Comparison of ENCODE assay signal across 19 cellular contexts in genomic region chr5:1268666-1269065, GRCh38.
DNase-seq lines count a peak whose midpoint lies in the region; ATAC-seq lines count a peak whose summit lies in the region.
"Had no signal": no experiment of that assay in that cellular context is flagged by ENCODE, and none has a peak within 500 bp of the region (broad histone marks: within the 10 kb centered on the region; RNA-seq: fewer than 3 reads in every experiment).

No MANE protein-coding gene starts in this region.

- ATAC-seq in HG03139 (IDR thresholded peaks at IDR 0.05; ENCODE audit: unreplicated experiment) = no peak
- ATAC-seq: A549; left lobe of liver; natural killer cell treated with Interleukin-12 subunit alpha and Interleukin-12 subunit beta and Interleukin-15 and Interleukin-18, amount 100 ng/mL, for 72 hours; right cardiac atrium had no signal

- DNase-seq in activated CD4-positive, alpha-beta T cell treated with anti-CD3 and anti-CD28 coated beads for 48 hours = peak; percentile 46
- DNase-seq in activated CD4-positive, alpha-beta T cell treated with anti-CD3 and anti-CD28 coated beads, Interleukin-2, amount 50 U/mL, for 4 hours = no peak
- peak; percentile 8 for DNase-seq in activated CD4-positive, alpha-beta T cell treated with anti-CD3 and anti-CD28 coated beads, Interleukin-2, amount 50 U/mL, for 1 hour
- DNase-seq in activated gamma-delta T cell treated with anti-CD3 and anti-CD28 coated beads, Interleukin-2, amount 50 U/mL, for 16 hours (ENCODE audit: low read depth) = peak; percentile 21
- DNase-seq in stimulated activated CD8-positive, alpha-beta memory T cell treated with anti-CD3 and anti-CD28 coated beads, Interleukin-2, amount 100 ng/mL, for 1 hour (ENCODE audit: low read depth in 2 of 2) = peak; percentile 5 to 28
- DNase-seq in NCI-H526 treated with DMSO at 0.1 percent for 48 hours (lab: John Stamatoyannopoulos, UW) = no peak
- no peak for DNase-seq in glomerular visceral epithelial cell (ENCODE audit: extremely low spot score)
- DNase-seq: amygdala, cortex of kidney, HCEC 1CT, hypothalamus, NCI-H1930, SJCRH30, tibial artery had no signal

Comparison
In these comparisons a context has a peak if more than half of its experiments do, and no peak if none do; other contexts are left out.
1. DNase-seq: peak in activated CD4-positive, alpha-beta T cell treated with anti-CD3 and anti-CD28 coated beads for 48 hours (single experiment), activated CD4-positive, alpha-beta T cell treated with anti-CD3 and anti-CD28 coated beads, Interleukin-2, amount 50 U/mL, for 1 hour (single experiment), activated gamma-delta T cell treated with anti-CD3 and anti-CD28 coated beads, Interleukin-2, amount 50 U/mL, for 16 hours (single experiment) and stimulated activated CD8-positive, alpha-beta memory T cell treated with anti-CD3 and anti-CD28 coated beads, Interleukin-2, amount 100 ng/mL, for 1 hour (2 of 2); none in activated CD4-positive, alpha-beta T cell treated with anti-CD3 and anti-CD28 coated beads, Interleukin-2, amount 50 U/mL, for 4 hours (0 of 2), NCI-H526 treated with DMSO at 0.1 percent for 48 hours (single experiment) and glomerular visceral epithelial cell (single experiment).